In the genomic region with DNA sequence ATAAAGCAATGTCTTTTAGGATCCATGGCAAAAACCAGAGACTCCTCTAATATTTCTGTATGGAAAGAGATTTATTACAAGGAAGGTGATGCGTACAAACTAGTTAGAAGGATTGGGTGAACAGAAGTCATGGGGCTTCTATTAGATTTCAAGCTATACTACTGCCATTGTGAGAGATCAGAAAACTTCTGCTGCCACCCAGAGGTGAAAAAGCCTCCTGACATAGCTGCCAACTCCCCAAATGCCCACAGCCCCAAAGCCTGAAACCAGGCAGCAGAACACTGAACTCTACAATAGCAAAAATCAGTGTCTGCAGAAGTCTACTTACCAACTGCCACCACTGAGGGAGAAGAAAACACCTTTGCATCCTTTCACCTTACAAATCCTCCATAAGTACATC, we compare ENCODE assay signal across 8 cellular contexts.
A peak's percentile ranks its signal among the peaks of the same experiment; 100 is the strongest.
DNase-seq lines count a peak whose midpoint lies in the region; ATAC-seq, FAIRE-seq and TF ChIP-seq lines count a peak whose summit lies in the region.

No MANE protein-coding gene starts in this region.

- no peaks in the 10 kb centered on the region for H3F3A ChIP-seq in MM.1S (ENCODE audit: insufficient read depth, low read length)

- H3K27ac ChIP-seq in MM.1S (ENCODE audit: low read length) = no peak overlapping the region
- H3K27ac ChIP-seq in K562 (ENCODE audit: extremely low read depth, low read depth, low read length) = no peak overlapping the region
- no peak overlapping the region for H3K27ac ChIP-seq in pancreas

- CTCF ChIA-PET in K562 (lab: Yijun Ruan, JAX; ENCODE audit: low intra/inter-chr PET ratio) = no interaction called here

- intact Hi-C loops in K562 (cut with micrococcal nuclease) = no loop called here
- intact Hi-C loops in pancreas (cut with DNase I) = no loop called here

- H3K9me2 ChIP-seq in MM.1S (replicated peaks; ENCODE audit: insufficient read depth, low read length) = no peaks in the 10 kb centered on the region

- H3K36me3 ChIP-seq in MM.1S (replicated peaks; ENCODE audit: insufficient read depth, low read length) (no peaks in the 10 kb centered on the region), K562 (ENCODE audit: control insufficient read depth, insufficient read depth, low read length) (no peaks in the 10 kb centered on the region), pancreas (no peaks in the 10 kb centered on the region)

- DNase-seq in NCI-H2081 (lab: John Stamatoyannopoulos, UW) (peak; percentile 22 to 67), NCI-H2081 treated with DMSO at 0.1 percent for 48 hours (lab: John Stamatoyannopoulos, UW) (no peak), MM.1S (no peak), K562 (ENCODE audit: extremely low read depth in 1 of 4, low spot score in 3 of 4) (peak in 1 of 4 experiments; percentile 19), pancreas (peak in 2 of 6 donors; percentile 13 to 56), NCI-H446 treated with DMSO at 0.1 percent for 48 hours (lab: John Stamatoyannopoulos, UW) (no peak)

- H2AFZ ChIP-seq in MM.1S (ENCODE audit: low read length) (no peak overlapping the region), K562 (ENCODE audit: low read depth, low read length) (no peak overlapping the region)

- POLR2A ChIA-PET in K562 (lab: Yijun Ruan, JAX) = interaction anchor here (0.8 to 1.1 kb wide), 2 partner anchors 117 to 446 kb away, joined by 3 read pairs; no protein-coding TSS in a partner anchor

- 2% methylated on average over 1 of the region's 1 CpG for WGBS in K562 (ENCODE audit: insufficient coverage, low coverage, missing lambda C conversion rate)
- 37 to 42% methylated on average over 1 of the region's 1 CpG for WGBS in pancreas, 2 donors

- no peak for TF ChIP-seq POLR2A in K562 (conservative IDR thresholded peaks at IDR 0.05)

- H3K4me2 ChIP-seq in MM.1S (ENCODE audit: low read depth, low read length) = no peak overlapping the region
- no peak overlapping the region for H3K4me2 ChIP-seq in K562 (ENCODE audit: insufficient read depth, low read length)

- H3K9me3 ChIP-seq in MM.1S (replicated peaks; ENCODE audit: insufficient read depth, low read length) = no peaks in the 10 kb centered on the region
- H3K9me3 ChIP-seq in K562 (replicated peaks; ENCODE audit: control insufficient read depth, insufficient read depth, low read depth, low read length) = peaks cover 3% of the 10 kb centered on the region; the same call in 1 of the 2 replicates
- no peaks in the 10 kb centered on the region for H3K9me3 ChIP-seq in pancreas

- FAIRE-seq in K562 (lab: Jason Lieb, UNC) (no peak), pancreas (lab: Jason Lieb, UNC) (no peak)

- TF ChIP-seq EP300 in K562 (IDR thresholded peaks at IDR 0.05; ENCODE audit: low read length) = no peak

- no peaks in the 10 kb centered on the region for H3K4me1 ChIP-seq in MM.1S (ENCODE audit: low read length)
- H3K4me1 ChIP-seq in K562 (replicated peaks in 1 of 2; ENCODE audit: control insufficient read depth in 2 of 2, insufficient read depth in 2 of 2, low read length in 2 of 2) = no peaks in the 10 kb centered on the region
- no peaks in the 10 kb centered on the region for H3K4me1 ChIP-seq in pancreas

- no peaks in the 10 kb centered on the region for H3K9me1 ChIP-seq in K562 (ENCODE audit: control insufficient read depth, insufficient read depth, low read length)

- TF ChIP-seq CTCF in MM.1S (IDR thresholded peaks at IDR 0.05; ENCODE audit: low read length) = peak; percentile 27
- TF ChIP-seq CTCF in K562 (IDR thresholded peaks at IDR 0.05 in 2 of 3, conservative IDR thresholded peaks at IDR 0.05 in 1 of 3; ENCODE audit: insufficient read depth in 2 of 3, low read depth in 1 of 3, low read length in 3 of 3) = peak in 2 of 3 experiments; percentile 38 to 47; a peak in 2 of 6 replicates
- TF ChIP-seq CTCF in pancreas (IDR thresholded peaks at IDR 0.05) = peak in 2 of 4 donors; percentile 11 to 27

- H4K20me1 ChIP-seq in MM.1S (ENCODE audit: insufficient read depth, low read length) (no peaks in the 10 kb centered on the region), K562 (replicated peaks; ENCODE audit: control insufficient read depth, insufficient read depth, low read length) (no peaks in the 10 kb centered on the region)

- H3K27me3 ChIP-seq in MM.1S (replicated peaks; ENCODE audit: insufficient read depth, low read length) (no peaks in the 10 kb centered on the region), K562 (ENCODE audit: control insufficient read depth in 2 of 2, insufficient read depth in 2 of 2, low read length in 2 of 2) (no peaks in the 10 kb centered on the region), pancreas (no peaks in the 10 kb centered on the region)

- in situ Hi-C loops in K562 (cut with MboI) = no loop called here

- ATAC-seq in K562 = peak; percentile 45; the same call in 1 of the 3 replicates
- ATAC-seq in pancreas = peak; percentile 61 to 68 (median 64)
- ATAC-seq in GM19455 (IDR thresholded peaks at IDR 0.05; ENCODE audit: unreplicated experiment) = no peak
- no peak for ATAC-seq in GM19463 (IDR thresholded peaks at IDR 0.05; ENCODE audit: unreplicated experiment)

- H3K4me3 ChIP-seq in MM.1S (ENCODE audit: low read length) (no peak overlapping the region), K562 (no peak overlapping the region), pancreas (no peak overlapping the region)

- peak in 1 of 2 experiments; percentile 54; a peak in 2 of 4 replicates for TF ChIP-seq RAD21 in K562 (CRISPR knock-in tag; conservative IDR thresholded peaks at IDR 0.05 in 1 of 2, IDR thresholded peaks at IDR 0.05 in 1 of 2)

- no TSS peak for BruUV-seq in K562 (replicated peaks; lab: Mats Ljungman, UMichigan)

- no peak overlapping the region for H3K9ac ChIP-seq in MM.1S (ENCODE audit: low read length)
- H3K9ac ChIP-seq in K562 (ENCODE audit: insufficient read depth in 1 of 2, low read depth in 2 of 2, low read length in 2 of 2) = no peak overlapping the region

- no peaks in the 10 kb centered on the region for H3K79me2 ChIP-seq in MM.1S (ENCODE audit: low read length)
- H3K79me2 ChIP-seq in K562 (ENCODE audit: control insufficient read depth, insufficient read depth, low read length) = no peaks in the 10 kb centered on the region

TF ChIP-seq in K562, 482 proteins besides CTCF, POLR2A, EP300 and RAD21:
- TF ChIP-seq SMC3 (conservative IDR thresholded peaks at IDR 0.05; ENCODE audit: insufficient read depth, low read depth, low read length) (0 out of 2 replicates have a peak, but pooled peaks have one; percentile 4), PHF8 (IDR thresholded peaks at IDR 0.05; ENCODE audit: borderline replicate concordance, low read length) (peak; percentile 4; the same call in 1 of the 2 replicates), LEF1 (IDR thresholded peaks at IDR 0.05) (no peak), PTRF (tag; IDR thresholded peaks at IDR 0.05) (no peak), ZNF184 (CRISPR knock-in tag; IDR thresholded peaks at IDR 0.05) (no peak), ZNF175 (CRISPR knock-in tag; IDR thresholded peaks at IDR 0.05; ENCODE audit: low read depth) (no peak), MYNN (IDR thresholded peaks at IDR 0.05) (no peak), MYNN (CRISPR knock-in tag; IDR thresholded peaks at IDR 0.05) (peak; percentile 39; the same call in 1 of the 2 replicates)
- TF ChIP-seq, protein P1, sequence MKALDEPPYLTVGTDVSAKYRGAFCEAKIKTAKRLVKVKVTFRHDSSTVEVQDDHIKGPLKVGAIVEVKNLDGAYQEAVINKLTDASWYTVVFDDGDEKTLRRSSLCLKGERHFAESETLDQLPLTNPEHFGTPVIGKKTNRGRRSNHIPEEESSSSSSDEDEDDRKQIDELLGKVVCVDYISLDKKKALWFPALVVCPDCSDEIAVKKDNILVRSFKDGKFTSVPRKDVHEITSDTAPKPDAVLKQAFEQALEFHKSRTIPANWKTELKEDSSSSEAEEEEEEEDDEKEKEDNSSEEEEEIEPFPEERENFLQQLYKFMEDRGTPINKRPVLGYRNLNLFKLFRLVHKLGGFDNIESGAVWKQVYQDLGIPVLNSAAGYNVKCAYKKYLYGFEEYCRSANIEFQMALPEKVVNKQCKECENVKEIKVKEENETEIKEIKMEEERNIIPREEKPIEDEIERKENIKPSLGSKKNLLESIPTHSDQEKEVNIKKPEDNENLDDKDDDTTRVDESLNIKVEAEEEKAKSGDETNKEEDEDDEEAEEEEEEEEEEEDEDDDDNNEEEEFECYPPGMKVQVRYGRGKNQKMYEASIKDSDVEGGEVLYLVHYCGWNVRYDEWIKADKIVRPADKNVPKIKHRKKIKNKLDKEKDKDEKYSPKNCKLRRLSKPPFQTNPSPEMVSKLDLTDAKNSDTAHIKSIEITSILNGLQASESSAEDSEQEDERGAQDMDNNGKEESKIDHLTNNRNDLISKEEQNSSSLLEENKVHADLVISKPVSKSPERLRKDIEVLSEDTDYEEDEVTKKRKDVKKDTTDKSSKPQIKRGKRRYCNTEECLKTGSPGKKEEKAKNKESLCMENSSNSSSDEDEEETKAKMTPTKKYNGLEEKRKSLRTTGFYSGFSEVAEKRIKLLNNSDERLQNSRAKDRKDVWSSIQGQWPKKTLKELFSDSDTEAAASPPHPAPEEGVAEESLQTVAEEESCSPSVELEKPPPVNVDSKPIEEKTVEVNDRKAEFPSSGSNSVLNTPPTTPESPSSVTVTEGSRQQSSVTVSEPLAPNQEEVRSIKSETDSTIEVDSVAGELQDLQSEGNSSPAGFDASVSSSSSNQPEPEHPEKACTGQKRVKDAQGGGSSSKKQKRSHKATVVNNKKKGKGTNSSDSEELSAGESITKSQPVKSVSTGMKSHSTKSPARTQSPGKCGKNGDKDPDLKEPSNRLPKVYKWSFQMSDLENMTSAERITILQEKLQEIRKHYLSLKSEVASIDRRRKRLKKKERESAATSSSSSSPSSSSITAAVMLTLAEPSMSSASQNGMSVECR (CRISPR knock-in tag; IDR thresholded peaks at IDR 0.05) = peak; percentile 27; the same call in 1 of the 2 replicates
- TF ChIP-seq, protein P2, sequence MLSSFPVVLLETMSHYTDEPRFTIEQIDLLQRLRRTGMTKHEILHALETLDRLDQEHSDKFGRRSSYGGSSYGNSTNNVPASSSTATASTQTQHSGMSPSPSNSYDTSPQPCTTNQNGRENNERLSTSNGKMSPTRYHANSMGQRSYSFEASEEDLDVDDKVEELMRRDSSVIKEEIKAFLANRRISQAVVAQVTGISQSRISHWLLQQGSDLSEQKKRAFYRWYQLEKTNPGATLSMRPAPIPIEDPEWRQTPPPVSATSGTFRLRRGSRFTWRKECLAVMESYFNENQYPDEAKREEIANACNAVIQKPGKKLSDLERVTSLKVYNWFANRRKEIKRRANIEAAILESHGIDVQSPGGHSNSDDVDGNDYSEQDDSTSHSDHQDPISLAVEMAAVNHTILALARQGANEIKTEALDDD (IDR thresholded peaks at IDR 0.05) = no peak

Comparison
In these comparisons a context has a peak if more than half of its experiments do, and no peak if none do; other contexts are left out.
1. DNase-seq: peak in NCI-H2081 (2 of 2); none in NCI-H2081 treated with DMSO at 0.1 percent for 48 hours (single experiment), MM.1S (single experiment) and NCI-H446 treated with DMSO at 0.1 percent for 48 hours (single experiment).
2. ATAC-seq: peak in K562 (single experiment) and pancreas (4 of 4); none in GM19455 (single experiment) and GM19463 (single experiment).